25 cellular contexts compared by ENCODE assay signal in genomic region chr10:86221442-86222335, GRCh38.
"Had no signal": no experiment of that assay in that cellular context is flagged by ENCODE, and none has a peak within 500 bp of the region (broad histone marks: within the 10 kb centered on the region; RNA-seq: fewer than 3 reads in every experiment).

No MANE protein-coding gene starts in this region.

- H3K4me3 ChIP-seq: SK-N-MC had no signal

- H3K27me3 Mint-ChIP-seq: activated CD4-positive, alpha-beta memory T cell treated with anti-CD3 and anti-CD28 coated beads, Interleukin-2, amount 10 ng/mL, durations not matched to agents 7 days and 5 days; activated CD4-positive, alpha-beta T cell treated with anti-CD3 and anti-CD28 coated beads for 36 hours; activated naive CD4-positive, alpha-beta T cell treated with anti-CD3 and anti-CD28 coated beads, Interleukin-2, amount 10 ng/mL, durations not matched to agents 7 days and 5 days; activated naive CD8-positive, alpha-beta T cell treated with anti-CD3 and anti-CD28 coated beads for 36 hours had no signal

- DNase-seq: activated CD4-positive, alpha-beta memory T cell treated with anti-CD3 and anti-CD28 coated beads, Interleukin-2, amount 10 ng/mL, durations not matched to agents 7 days and 5 days; activated CD4-positive, alpha-beta T cell treated with anti-CD3 and anti-CD28 coated beads for 36 hours; activated CD4-positive, alpha-beta T cell treated with anti-CD3 and anti-CD28 coated beads, Interleukin-2, amount 50 U/mL, for 1 hour; activated gamma-delta T cell treated with Interleukin-2 at 50 U/mL for 16 hours; activated naive CD4-positive, alpha-beta T cell treated with anti-CD3 and anti-CD28 coated beads, Interleukin-2, amount 10 ng/mL, durations not matched to agents 7 days and 5 days; activated naive CD8-positive, alpha-beta T cell treated with anti-CD3 and anti-CD28 coated beads for 36 hours; activated T-cell treated with anti-CD3 and anti-CD28 coated beads for 4 hours; activated T-cell treated with anti-CD3 and anti-CD28 coated beads, Interleukin-2, amount 50 U/mL, for 48 hours; caudate nucleus; NCI-H1105 treated with DMSO at 0.1 percent for 48 hours; NCI-H1436 treated with DMSO at 0.1 percent for 48 hours; NCI-H187; NCI-H2081; NCI-H510A treated with DMSO at 0.1 percent for 48 hours; NCI-H69; NK-92 treated with Interleukin-12 subunit alpha and Interleukin-12 subunit beta, amount 100 ng/mL, for 24 hours; OCI-M1; RPMI8226; T-cell; T-helper 2 cell had no signal

- H3K4me1 Mint-ChIP-seq: activated CD4-positive, alpha-beta memory T cell treated with anti-CD3 and anti-CD28 coated beads, Interleukin-2, amount 10 ng/mL, durations not matched to agents 7 days and 5 days; activated CD4-positive, alpha-beta T cell treated with anti-CD3 and anti-CD28 coated beads for 36 hours; activated naive CD4-positive, alpha-beta T cell treated with anti-CD3 and anti-CD28 coated beads, Interleukin-2, amount 10 ng/mL, durations not matched to agents 7 days and 5 days; T-cell had no signal

- H3K9me3 Mint-ChIP-seq: activated CD4-positive, alpha-beta memory T cell treated with anti-CD3 and anti-CD28 coated beads, Interleukin-2, amount 10 ng/mL, durations not matched to agents 7 days and 5 days; activated naive CD4-positive, alpha-beta T cell treated with anti-CD3 and anti-CD28 coated beads, Interleukin-2, amount 10 ng/mL, durations not matched to agents 7 days and 5 days; activated naive CD8-positive, alpha-beta T cell treated with anti-CD3 and anti-CD28 coated beads for 36 hours; activated T-helper 17 cell treated with anti-CD3 and anti-CD28 coated beads, Interleukin-2, amount 50 U/mL, for 72 hours; T-cell had no signal

- ATAC-seq: activated CD4-positive, alpha-beta T cell treated with anti-CD3 and anti-CD28 coated beads for 36 hours; activated T-helper 17 cell treated with anti-CD3 and anti-CD28 coated beads, Interleukin-2, amount 50 U/mL, for 72 hours; Panc1; Right ventricle myocardium inferior had no signal

- H3K4me3 Mint-ChIP-seq: activated CD4-positive, alpha-beta memory T cell treated with anti-CD3 and anti-CD28 coated beads, Interleukin-2, amount 10 ng/mL, durations not matched to agents 7 days and 5 days; activated CD4-positive, alpha-beta T cell treated with anti-CD3 and anti-CD28 coated beads for 36 hours; activated naive CD4-positive, alpha-beta T cell treated with anti-CD3 and anti-CD28 coated beads, Interleukin-2, amount 10 ng/mL, durations not matched to agents 7 days and 5 days; activated naive CD8-positive, alpha-beta T cell treated with anti-CD3 and anti-CD28 coated beads for 36 hours; activated T-helper 17 cell treated with anti-CD3 and anti-CD28 coated beads, Interleukin-2, amount 50 U/mL, for 72 hours; T-cell had no signal

- H3K36me3 Mint-ChIP-seq: activated naive CD4-positive, alpha-beta T cell treated with anti-CD3 and anti-CD28 coated beads, Interleukin-2, amount 10 ng/mL, durations not matched to agents 7 days and 5 days; activated naive CD8-positive, alpha-beta T cell treated with anti-CD3 and anti-CD28 coated beads for 36 hours; T-cell had no signal

- H3K27ac ChIP-seq: SK-N-MC, VCaP had no signal

- H3K27ac Mint-ChIP-seq: activated CD4-positive, alpha-beta memory T cell treated with anti-CD3 and anti-CD28 coated beads, Interleukin-2, amount 10 ng/mL, durations not matched to agents 7 days and 5 days; activated CD4-positive, alpha-beta T cell treated with anti-CD3 and anti-CD28 coated beads for 36 hours; activated naive CD4-positive, alpha-beta T cell treated with anti-CD3 and anti-CD28 coated beads, Interleukin-2, amount 10 ng/mL, durations not matched to agents 7 days and 5 days; activated naive CD8-positive, alpha-beta T cell treated with anti-CD3 and anti-CD28 coated beads for 36 hours; activated T-helper 17 cell treated with anti-CD3 and anti-CD28 coated beads, Interleukin-2, amount 50 U/mL, for 72 hours; T-cell had no signal
